Comparison of ENCODE assay signal across 29 cellular contexts in the genomic region with DNA sequence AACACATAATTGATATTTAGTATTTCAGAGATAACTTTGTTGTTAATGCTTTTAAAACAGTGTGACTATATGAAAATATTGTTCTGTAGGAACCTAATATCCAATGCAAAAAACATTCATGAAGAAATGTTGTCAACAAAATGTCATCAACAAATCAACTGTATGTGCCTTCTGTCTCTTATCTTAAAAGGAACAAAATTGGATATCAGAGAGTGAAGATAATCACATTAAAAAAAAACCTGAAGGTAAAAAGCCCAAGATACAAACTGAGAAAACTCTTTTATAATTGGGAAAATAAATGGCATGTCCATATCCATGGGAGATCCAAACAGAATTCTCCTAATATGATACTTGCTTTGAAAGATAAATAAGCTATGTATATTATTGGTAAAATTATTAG.
"Had no signal": no experiment of that assay in that cellular context is flagged by ENCODE, and none has a peak within 500 bp of the region (broad histone marks: within the 10 kb centered on the region; RNA-seq: fewer than 3 reads in every experiment).

No MANE protein-coding gene starts in this region.

- H3K36me3 Mint-ChIP-seq: stimulated activated effector memory CD8-positive, alpha-beta T cell treated with anti-CD3 and anti-CD28 coated beads, Interleukin-12 subunit alpha, Interleukin-12 subunit beta, amount 100 ng/mL, for 72 hours; stimulated activated memory B cell treated with anti-CD40 and anti-IgM and Interleukin-4, amounts not matched to agents 10 μg/mL and 1 μg/mL and 100 μg/mL, for 72 hours; stimulated activated naive B cell treated with anti-CD40 and anti-IgM and Interleukin-4, amounts not matched to agents 10 μg/mL and 1 μg/mL and 100 μg/mL, for 72 hours; type B pancreatic cell had no signal

- H3K27ac ChIP-seq: stomach, suprapubic skin, testis, thoracic aorta, thyroid gland, tibial artery, tibial nerve, transverse colon, upper lobe of left lung, upper lobe of right lung, uterus, vagina had no signal

- DNase-seq: stimulated activated CD4-positive, alpha-beta T cell treated with anti-CD3 and anti-CD28 coated beads, Interleukin-2, amount 100 ng/mL, for 48 hours; stimulated activated CD4-positive, alpha-beta T cell treated with anti-CD3 and anti-CD28 coated beads, Interleukin-4, amount 100 ng/mL, for 1 hour; stimulated activated CD4-positive, alpha-beta T cell treated with anti-CD3 and anti-CD28 coated beads, Interleukin-4, amount 100 ng/mL, for 24 hours; stimulated activated CD4-positive, alpha-beta T cell treated with anti-CD3 and anti-CD28 coated beads, Interleukin-4, amount 100 ng/mL, for 4 hours; stimulated activated CD8-positive, alpha-beta memory T cell treated with anti-CD3 and anti-CD28 coated beads, Interleukin-4, amount 100 ng/mL, for 48 hours; stimulated activated naive B cell treated with anti-CD40 and anti-IgM and Interleukin-4, amounts not matched to agents 10 μg/mL and 1 μg/mL and 100 μg/mL, for 72 hours; stimulated activated naive CD4-positive, alpha-beta T cell; stimulated activated naive CD4-positive, alpha-beta T cell treated with Interleukin-2 at 50 U/mL for 16 hours; stimulated activated naive CD8-positive, alpha-beta T cell treated with anti-CD3 and anti-CD28 coated beads, Interleukin-15, amount 100 ng/mL, for 72 hours; stimulated activated naive CD8-positive, alpha-beta T cell treated with anti-CD3 and anti-CD28 coated beads, Interleukin-15, Interleukin-2, amounts not matched to agents 100 U/mL and 50 U/mL, for 24 hours; stomach; substantia nigra; testis; thyroid gland; tibial artery; transverse colon; trophoblast cell; upper lobe of left lung; upper lobe of right lung; uterus had no signal

- H3K36me3 ChIP-seq: suprapubic skin, thoracic aorta, thyroid gland, tibial artery, tibial nerve, transverse colon, uterus, vagina had no signal

- ATAC-seq: stimulated activated effector memory CD8-positive, alpha-beta T cell treated with anti-CD3 and anti-CD28 coated beads, Interleukin-12 subunit alpha, Interleukin-12 subunit beta, amount 100 ng/mL, for 72 hours; stimulated activated memory B cell treated with anti-CD40 and anti-IgM and Interleukin-4, amounts not matched to agents 10 μg/mL and 1 μg/mL and 100 μg/mL, for 72 hours; stimulated activated naive B cell treated with anti-CD40 and anti-IgM and Interleukin-4, amounts not matched to agents 10 μg/mL and 1 μg/mL and 100 μg/mL, for 72 hours; stimulated activated naive CD8-positive, alpha-beta T cell treated with anti-CD3 and anti-CD28 coated beads, Interleukin-15, amount 100 ng/mL, for 72 hours; stimulated activated naive CD8-positive, alpha-beta T cell treated with anti-CD3 and anti-CD28 coated beads, Interleukin-15, Interleukin-2, amounts not matched to agents 100 U/mL and 50 U/mL, for 24 hours; upper lobe of right lung had no signal

- H3K9me3 Mint-ChIP-seq: stimulated activated effector memory CD8-positive, alpha-beta T cell treated with anti-CD3 and anti-CD28 coated beads, Interleukin-12 subunit alpha, Interleukin-12 subunit beta, amount 100 ng/mL, for 72 hours; stimulated activated memory B cell treated with anti-CD40 and anti-IgM and Interleukin-4, amounts not matched to agents 10 μg/mL and 1 μg/mL and 100 μg/mL, for 72 hours; stimulated activated naive B cell treated with anti-CD40 and anti-IgM and Interleukin-4, amounts not matched to agents 10 μg/mL and 1 μg/mL and 100 μg/mL, for 72 hours; stimulated activated naive CD8-positive, alpha-beta T cell treated with anti-CD3 and anti-CD28 coated beads, Interleukin-15, amount 100 ng/mL, for 72 hours; stimulated activated naive CD8-positive, alpha-beta T cell treated with anti-CD3 and anti-CD28 coated beads, Interleukin-15, Interleukin-2, amounts not matched to agents 100 ng/mL and 50 ng/mL, for 24 hours; type B pancreatic cell had no signal

- H3K27me3 Mint-ChIP-seq: type B pancreatic cell had no signal

- H3K4me1 ChIP-seq: stomach, suprapubic skin, testis, thyroid gland, tibial artery, tibial nerve, transverse colon, upper lobe of left lung, upper lobe of right lung, uterus, vagina had no signal

- H3K9me3 ChIP-seq: stomach, suprapubic skin, testis, thoracic aorta, thyroid gland, tibial artery, tibial nerve, transverse colon, upper lobe of left lung, upper lobe of right lung, uterus, vagina had no signal

- H3K4me3 ChIP-seq: stomach, suprapubic skin, testis, thoracic aorta, thyroid gland, tibial artery, tibial nerve, transverse colon, upper lobe of left lung, upper lobe of right lung, uterus, vagina had no signal

- H3K27ac Mint-ChIP-seq: stimulated activated effector memory CD8-positive, alpha-beta T cell treated with anti-CD3 and anti-CD28 coated beads, Interleukin-12 subunit alpha, Interleukin-12 subunit beta, amount 100 ng/mL, for 72 hours; stimulated activated memory B cell treated with anti-CD40 and anti-IgM and Interleukin-4, amounts not matched to agents 10 μg/mL and 1 μg/mL and 100 μg/mL, for 72 hours; stimulated activated naive B cell treated with anti-CD40 and anti-IgM and Interleukin-4, amounts not matched to agents 10 μg/mL and 1 μg/mL and 100 μg/mL, for 72 hours; stimulated activated naive CD8-positive, alpha-beta T cell treated with anti-CD3 and anti-CD28 coated beads, Interleukin-15, amount 100 ng/mL, for 72 hours; stimulated activated naive CD8-positive, alpha-beta T cell treated with anti-CD3 and anti-CD28 coated beads, Interleukin-15, Interleukin-2, amounts not matched to agents 100 ng/mL and 50 ng/mL, for 24 hours; type B pancreatic cell had no signal

- H3K27me3 ChIP-seq: stomach, suprapubic skin, testis, thyroid gland, tibial artery, tibial nerve, transverse colon, upper lobe of left lung, upper lobe of right lung, vagina had no signal

- FAIRE-seq: urothelium cell line had no signal

- H3K4me1 Mint-ChIP-seq: stimulated activated effector memory CD8-positive, alpha-beta T cell treated with anti-CD3 and anti-CD28 coated beads, Interleukin-12 subunit alpha, Interleukin-12 subunit beta, amount 100 ng/mL, for 72 hours; stimulated activated memory B cell treated with anti-CD40 and anti-IgM and Interleukin-4, amounts not matched to agents 10 μg/mL and 1 μg/mL and 100 μg/mL, for 72 hours; stimulated activated naive B cell treated with anti-CD40 and anti-IgM and Interleukin-4, amounts not matched to agents 10 μg/mL and 1 μg/mL and 100 μg/mL, for 72 hours had no signal

- H3K4me3 Mint-ChIP-seq: stimulated activated effector memory CD8-positive, alpha-beta T cell treated with anti-CD3 and anti-CD28 coated beads, Interleukin-12 subunit alpha, Interleukin-12 subunit beta, amount 100 ng/mL, for 72 hours; stimulated activated memory B cell treated with anti-CD40 and anti-IgM and Interleukin-4, amounts not matched to agents 10 μg/mL and 1 μg/mL and 100 μg/mL, for 72 hours; stimulated activated naive B cell treated with anti-CD40 and anti-IgM and Interleukin-4, amounts not matched to agents 10 μg/mL and 1 μg/mL and 100 μg/mL, for 72 hours; stimulated activated naive CD8-positive, alpha-beta T cell treated with anti-CD3 and anti-CD28 coated beads, Interleukin-15, amount 100 ng/mL, for 72 hours; stimulated activated naive CD8-positive, alpha-beta T cell treated with anti-CD3 and anti-CD28 coated beads, Interleukin-15, Interleukin-2, amounts not matched to agents 100 ng/mL and 50 ng/mL, for 24 hours; type B pancreatic cell had no signal
